Comparison of ENCODE assay signal across 1 cellular context in genomic region chr15:77944002-77944867, GRCh38.
TF ChIP-seq lines count a peak whose summit lies in the region.

No MANE protein-coding gene starts in this region.

TF ChIP-seq in HepG2, 621 proteins besides CTCF, POLR2A, EP300 and RAD21 (continued from another document and continues in another):
- TF ChIP-seq E2F1 (CRISPR knock-in tag; IDR thresholded peaks at IDR 0.05) (no peak), ZNF619 (CRISPR knock-in tag; IDR thresholded peaks at IDR 0.05) (no peak), ZBTB33 (CRISPR knock-in tag; IDR thresholded peaks at IDR 0.05) (no peak), ZNF354B (CRISPR knock-in tag; IDR thresholded peaks at IDR 0.05) (no peak), GRHL1 (CRISPR knock-in tag; conservative IDR thresholded peaks at IDR 0.05) (no peak), CHD2 (IDR thresholded peaks at IDR 0.05; ENCODE audit: low read depth, low read length) (no peak), NRL (CRISPR knock-in tag; IDR thresholded peaks at IDR 0.05; ENCODE audit: borderline replicate concordance) (no peak), ZNF329 (CRISPR knock-in tag; IDR thresholded peaks at IDR 0.05; ENCODE audit: low read depth) (no peak), ZNF709 (CRISPR knock-in tag; IDR thresholded peaks at IDR 0.05) (peak; percentile 52; the same call in 1 of the 2 replicates), TCF12 (IDR thresholded peaks at IDR 0.05) (no peak), TCF12 (CRISPR knock-in tag; IDR thresholded peaks at IDR 0.05) (no peak), ZSCAN25 (CRISPR knock-in tag; IDR thresholded peaks at IDR 0.05) (no peak), TOE1 (CRISPR knock-in tag; IDR thresholded peaks at IDR 0.05) (no peak), NR2F1 (CRISPR knock-in tag; IDR thresholded peaks at IDR 0.05) (0 out of 4 replicates have a peak, but pooled peaks of 1 of the 2 experiments have one; percentile 39), ZNF614 (CRISPR knock-in tag; IDR thresholded peaks at IDR 0.05; ENCODE audit: borderline replicate concordance) (peak; percentile 41; the same call in 1 of the 2 replicates), ZFP1 (CRISPR knock-in tag; IDR thresholded peaks at IDR 0.05) (no peak), FIP1L1 (IDR thresholded peaks at IDR 0.05; ENCODE audit: borderline replicate concordance, insufficient read depth, low read depth, low read length) (0 out of 2 replicates have a peak, but pooled peaks have one; percentile 66), DBP (CRISPR knock-in tag; IDR thresholded peaks at IDR 0.05; ENCODE audit: not compliant biosample characterization) (no peak), TCF7 (IDR thresholded peaks at IDR 0.05; ENCODE audit: low read depth) (no peak), POGZ (CRISPR knock-in tag; IDR thresholded peaks at IDR 0.05) (0 out of 2 replicates have a peak, but pooled peaks have one; percentile 31), ATF7 (IDR thresholded peaks at IDR 0.05) (no peak), ATF7 (CRISPR knock-in tag; IDR thresholded peaks at IDR 0.05) (no peak), HIVEP1 (CRISPR knock-in tag; IDR thresholded peaks at IDR 0.05) (peak; percentile 85), ZNF335 (CRISPR knock-in tag; IDR thresholded peaks at IDR 0.05) (no peak), RFXAP (CRISPR knock-in tag; IDR thresholded peaks at IDR 0.05; ENCODE audit: borderline replicate concordance) (0 out of 2 replicates have a peak, but pooled peaks have one; percentile 31), ZBTB38 (CRISPR knock-in tag; IDR thresholded peaks at IDR 0.05) (no peak), LRRFIP1 (CRISPR knock-in tag; conservative IDR thresholded peaks at IDR 0.05) (no peak), ARHGAP35 (CRISPR knock-in tag; IDR thresholded peaks at IDR 0.05; ENCODE audit: borderline replicate concordance) (no peak), NCOR1 (IDR thresholded peaks at IDR 0.05; ENCODE audit: borderline replicate concordance, low read length) (no peak), ZNF589 (CRISPR knock-in tag; conservative IDR thresholded peaks at IDR 0.05) (no peak), THAP8 (CRISPR knock-in tag; IDR thresholded peaks at IDR 0.05; ENCODE audit: borderline replicate concordance) (no peak), HBP1 (CRISPR knock-in tag; IDR thresholded peaks at IDR 0.05; ENCODE audit: low read depth) (no peak), ZNF564 (CRISPR knock-in tag; IDR thresholded peaks at IDR 0.05) (no peak), SNAPC5 (CRISPR knock-in tag; IDR thresholded peaks at IDR 0.05; ENCODE audit: borderline replicate concordance) (no peak), ZNF468 (CRISPR knock-in tag; IDR thresholded peaks at IDR 0.05) (no peak), ZNF343 (CRISPR knock-in tag; IDR thresholded peaks at IDR 0.05) (peak; percentile 66; the same call in 1 of the 2 replicates), DR1 (CRISPR knock-in tag; IDR thresholded peaks at IDR 0.05) (peak; percentile 39; the same call in 1 of the 2 replicates), ZBTB14 (CRISPR knock-in tag; IDR thresholded peaks at IDR 0.05) (no peak), ARID5B (CRISPR knock-in tag; IDR thresholded peaks at IDR 0.05) (peak; percentile 45; the same call in 1 of the 2 replicates), SNAPC2 (CRISPR knock-in tag; IDR thresholded peaks at IDR 0.05) (no peak)
- TF ChIP-seq, protein P1, sequence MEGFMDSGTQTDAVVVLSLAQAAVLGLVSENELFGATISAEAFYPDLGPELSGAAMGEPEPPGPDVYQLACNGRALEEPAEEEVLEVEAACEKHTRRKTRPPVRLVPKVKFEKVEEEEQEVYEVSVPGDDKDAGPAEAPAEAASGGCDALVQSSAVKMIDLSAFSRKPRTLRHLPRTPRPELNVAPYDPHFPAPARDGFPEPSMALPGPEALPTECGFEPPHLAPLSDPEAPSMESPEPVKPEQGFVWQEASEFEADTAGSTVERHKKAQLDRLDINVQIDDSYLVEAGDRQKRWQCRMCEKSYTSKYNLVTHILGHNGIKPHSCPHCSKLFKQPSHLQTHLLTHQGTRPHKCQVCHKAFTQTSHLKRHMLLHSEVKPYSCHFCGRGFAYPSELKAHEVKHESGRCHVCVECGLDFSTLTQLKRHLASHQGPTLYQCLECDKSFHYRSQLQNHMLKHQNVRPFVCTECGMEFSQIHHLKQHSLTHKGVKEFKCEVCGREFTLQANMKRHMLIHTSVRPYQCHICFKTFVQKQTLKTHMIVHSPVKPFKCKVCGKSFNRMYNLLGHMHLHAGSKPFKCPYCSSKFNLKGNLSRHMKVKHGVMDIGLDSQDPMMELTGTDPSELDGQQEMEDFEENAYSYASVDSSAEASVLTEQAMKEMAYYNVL (CRISPR knock-in tag; IDR thresholded peaks at IDR 0.05; ENCODE audit: borderline replicate concordance) = peak; percentile 48; the same call in 1 of the 2 replicates
- TF ChIP-seq, protein P2, sequence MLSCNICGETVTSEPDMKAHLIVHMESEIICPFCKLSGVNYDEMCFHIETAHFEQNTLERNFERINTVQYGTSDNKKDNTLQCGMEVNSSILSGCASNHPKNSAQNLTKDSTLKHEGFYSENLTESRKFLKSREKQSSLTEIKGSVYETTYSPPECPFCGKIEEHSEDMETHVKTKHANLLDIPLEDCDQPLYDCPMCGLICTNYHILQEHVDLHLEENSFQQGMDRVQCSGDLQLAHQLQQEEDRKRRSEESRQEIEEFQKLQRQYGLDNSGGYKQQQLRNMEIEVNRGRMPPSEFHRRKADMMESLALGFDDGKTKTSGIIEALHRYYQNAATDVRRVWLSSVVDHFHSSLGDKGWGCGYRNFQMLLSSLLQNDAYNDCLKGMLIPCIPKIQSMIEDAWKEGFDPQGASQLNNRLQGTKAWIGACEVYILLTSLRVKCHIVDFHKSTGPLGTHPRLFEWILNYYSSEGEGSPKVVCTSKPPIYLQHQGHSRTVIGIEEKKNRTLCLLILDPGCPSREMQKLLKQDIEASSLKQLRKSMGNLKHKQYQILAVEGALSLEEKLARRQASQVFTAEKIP (CRISPR knock-in tag; IDR thresholded peaks at IDR 0.05; ENCODE audit: borderline replicate concordance) = no peak
- TF ChIP-seq, protein P3, sequence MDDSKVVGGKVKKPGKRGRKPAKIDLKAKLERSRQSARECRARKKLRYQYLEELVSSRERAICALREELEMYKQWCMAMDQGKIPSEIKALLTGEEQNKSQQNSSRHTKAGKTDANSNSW (CRISPR knock-in tag; IDR thresholded peaks at IDR 0.05; ENCODE audit: borderline replicate concordance) = no peak
